In the genomic region with DNA sequence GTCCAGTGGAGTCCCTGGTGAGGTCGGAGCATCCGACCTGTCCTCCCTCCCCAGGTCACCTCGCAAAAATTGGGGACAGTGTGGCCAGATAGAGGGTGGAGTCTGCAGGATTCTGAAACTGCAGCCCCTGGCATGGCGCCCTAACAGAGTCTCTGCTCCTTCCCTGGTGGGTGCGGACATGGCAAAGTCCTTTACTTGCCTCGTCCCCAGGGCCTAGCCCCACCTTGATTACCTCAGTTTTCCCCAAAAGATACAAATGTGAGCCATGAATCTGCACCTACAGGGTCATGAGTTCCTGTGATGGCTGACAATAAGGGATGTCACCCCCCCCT, we compare ENCODE assay signal across 8 cellular contexts. TPM values are rescaled to one million over a fixed set of nuclear protein-coding genes. Genes with fewer than 3 reads are reported as not detected.
DNase-seq lines count a peak whose midpoint lies in the region; ATAC-seq and TF ChIP-seq lines count a peak whose summit lies in the region.

No MANE protein-coding gene starts in this region.

- H4K20me1 ChIP-seq in BLaER1: no peaks in the 10 kb centered on the region

- H3K4me2 ChIP-seq in BLaER1: peak overlapping the region; percentile 75

- H3K27me3 Mint-ChIP-seq in endodermal cell (ENCODE audit: insufficient read depth): peaks cover 4% of the 10 kb centered on the region

- peak overlapping the region; percentile 78 for H3K27ac Mint-ChIP-seq in endodermal cell

- peaks cover 3% of the 10 kb centered on the region for H3K9me3 Mint-ChIP-seq in endodermal cell

- DNase-seq in LNCaP clone FGC (ENCODE audit: low read depth) (no peak), endodermal cell (no peak), retinal pigment epithelial cell (ENCODE audit: low read depth) (no peak), DMS79 treated with DMSO at 0.1 percent for 48 hours (lab: John Stamatoyannopoulos, UW) (no peak)
- DNase-seq in stimulated activated CD4-positive, alpha-beta T cell treated with anti-CD3 and anti-CD28 coated beads, Interleukin-2, amount 100 ng/mL, for 48 hours: no peak

- peaks cover 7% of the 10 kb centered on the region for H3K4me1 Mint-ChIP-seq in endodermal cell

- H3K27me3 ChIP-seq in BLaER1 (no peaks in the 10 kb centered on the region), endodermal cell (ENCODE audit: control insufficient read depth, insufficient read depth, low read length, poor library complexity, severe bottlenecking) (no peaks in the 10 kb centered on the region)

- TF ChIP-seq CTCF in LNCaP clone FGC (IDR thresholded peaks at IDR 0.05; ENCODE audit: control insufficient read depth, extremely low read depth, insufficient read depth) (no peak), endodermal cell (conservative IDR thresholded peaks at IDR 0.05) (no peak), retinal pigment epithelial cell (conservative IDR thresholded peaks at IDR 0.05; ENCODE audit: low read depth, low read length) (no peak)

- H3K4me3 ChIP-seq in BLaER1 (peak overlapping the region; percentile 72), LNCaP clone FGC (ENCODE audit: low read depth, low read length) (peak overlapping the region; percentile 52), endodermal cell (ENCODE audit: low read length) (no peak overlapping the region), retinal pigment epithelial cell (ENCODE audit: low read length) (peak overlapping the region; percentile 51)

- H3K36me3 Mint-ChIP-seq in endodermal cell (ENCODE audit: low read depth): peaks cover 7% of the 10 kb centered on the region

- ATAC-seq in GM21447 (IDR thresholded peaks at IDR 0.05; ENCODE audit: unreplicated experiment) (peak; percentile 30), HG02970 (IDR thresholded peaks at IDR 0.05; ENCODE audit: low FRiP score, unreplicated experiment) (no peak)

- peak overlapping the region; percentile 71 for H3K4me3 Mint-ChIP-seq in endodermal cell

- H3K9me3 ChIP-seq in BLaER1 (no peaks in the 10 kb centered on the region), endodermal cell (ENCODE audit: control insufficient read depth, low read length) (no peaks in the 10 kb centered on the region)

- H3K27ac ChIP-seq in BLaER1 (peak overlapping the region; percentile 60; the same call in 1 of the 2 replicates), endodermal cell (ENCODE audit: low read depth, low read length) (no peak overlapping the region)

- 48 to 80% methylated on average over 1 to 6 of the region's 6 CpGs for WGBS in endodermal cell (ENCODE audit: insufficient coverage in 1 of 2, insufficient read length in 1 of 2), 2 experiments

- H3K36me3 ChIP-seq in BLaER1 (no peaks in the 10 kb centered on the region), endodermal cell (ENCODE audit: control insufficient read depth, insufficient read depth, low read length) (no peaks in the 10 kb centered on the region)

- H3K4me1 ChIP-seq in BLaER1: peaks cover 30% of the 10 kb centered on the region
- H3K4me1 ChIP-seq in endodermal cell (ENCODE audit: control insufficient read depth, insufficient read depth, low read length): no peaks in the 10 kb centered on the region

- H3K9ac ChIP-seq in BLaER1 (peak overlapping the region; percentile 68), endodermal cell (ENCODE audit: extremely low read depth, low read length, poor library complexity, severe bottlenecking) (no peak overlapping the region)

RNA-seq across cellular contexts. Expression of a gene that starts 47.7 kb away (rescaled TPM):
- total RNA-seq in endodermal cell: not detected
- not detected for polyA plus RNA-seq in endodermal cell (2013, experiment 1 of 2)
- not detected for polyA plus RNA-seq in endodermal cell (2013, experiment 2 of 2)

RNA-seq across cellular contexts. Expression of a gene that starts 55.5 kb away (rescaled TPM):
- 100 to 1,000 TPM; 118 to 126 TPM for total RNA-seq in endodermal cell
- 118 TPM for polyA plus RNA-seq in endodermal cell (2013, experiment 1 of 2)
- 119 TPM for polyA plus RNA-seq in endodermal cell (2013, experiment 2 of 2)
